Comparison of ENCODE assay signal across 14 cellular contexts in the genomic region with DNA sequence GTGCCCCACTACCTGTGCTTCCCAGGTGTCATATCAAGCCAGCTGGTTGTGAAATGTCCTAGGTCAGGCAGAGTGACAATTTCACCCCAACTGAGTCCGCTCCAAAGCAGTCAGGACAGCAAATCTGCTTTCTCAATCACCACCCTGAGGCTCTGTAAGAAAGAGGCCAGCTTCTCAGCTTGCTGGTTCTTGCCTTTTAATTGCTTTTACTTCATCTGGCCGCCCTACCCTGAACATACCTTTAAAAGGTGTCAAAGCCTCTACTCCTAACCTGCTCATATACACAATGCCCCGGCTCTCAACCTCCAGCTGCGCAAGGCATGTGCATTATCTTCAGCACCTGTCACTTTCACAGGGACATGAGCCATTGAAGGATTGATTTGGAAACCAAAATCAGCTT.
"Had no signal": no experiment of that assay in that cellular context is flagged by ENCODE, and none has a peak within 500 bp of the region (broad histone marks: within the 10 kb centered on the region; RNA-seq: fewer than 3 reads in every experiment).

No MANE protein-coding gene starts in this region.

- H3K4me2 ChIP-seq: neural progenitor cell had no signal

- H3K4me3 Mint-ChIP-seq: mesothelial cell of epicardium; natural killer cell treated with Interleukin-12 subunit alpha and Interleukin-12 subunit beta and Interleukin-15 and Interleukin-18, amount 100 ng/mL, for 72 hours; neural progenitor cell had no signal

- H3K36me3 ChIP-seq: colonic mucosa, heart left ventricle, neural progenitor cell, ovary had no signal

- H2AFZ ChIP-seq: neural progenitor cell had no signal

- H3K27me3 Mint-ChIP-seq: natural killer cell treated with Interleukin-12 subunit alpha and Interleukin-12 subunit beta and Interleukin-15 and Interleukin-18, amount 100 ng/mL, for 72 hours had no signal

- H3K4me1 Mint-ChIP-seq: mesothelial cell of epicardium had no signal

- H3K36me3 Mint-ChIP-seq: mesothelial cell of epicardium; natural killer cell treated with Interleukin-12 subunit alpha and Interleukin-12 subunit beta and Interleukin-15 and Interleukin-18, amount 100 ng/mL, for 72 hours; neural progenitor cell had no signal

- H3K27ac ChIP-seq: colonic mucosa, heart left ventricle, neural progenitor cell, ovary had no signal

- H3K4me1 ChIP-seq: colonic mucosa, heart left ventricle had no signal

- H3K27ac Mint-ChIP-seq: mesothelial cell of epicardium; natural killer cell treated with Interleukin-12 subunit alpha and Interleukin-12 subunit beta and Interleukin-15 and Interleukin-18, amount 100 ng/mL, for 72 hours; neural progenitor cell had no signal

- H3K9ac ChIP-seq: neural progenitor cell had no signal

- H3K9me3 Mint-ChIP-seq: mesothelial cell of epicardium; natural killer cell treated with Interleukin-12 subunit alpha and Interleukin-12 subunit beta and Interleukin-15 and Interleukin-18, amount 100 ng/mL, for 72 hours; neural progenitor cell had no signal

- DNase-seq: colonic mucosa; effector CD4-positive, alpha-beta T cell; heart left ventricle; hypothalamus; kidney glomerular epithelial cell; nucleus accumbens; ovary; right cardiac atrium; small intestine; stimulated activated CD4-positive, alpha-beta T cell treated with anti-CD3 and anti-CD28 coated beads, Interleukin-12 subunit alpha, Interleukin-12 subunit beta, amount 100 ng/mL, for 4 hours; stimulated activated naive CD4-positive, alpha-beta T cell treated with Interleukin-2 at 50 U/mL for 16 hours had no signal

- H3K4me3 ChIP-seq: colonic mucosa, heart left ventricle, neural progenitor cell, ovary had no signal

- H3K27me3 ChIP-seq: colonic mucosa, neural progenitor cell, ovary had no signal

- H3K9me3 ChIP-seq: colonic mucosa, heart left ventricle, ovary had no signal
